ENCODE assay signal across 19 cellular contexts in the genomic region with DNA sequence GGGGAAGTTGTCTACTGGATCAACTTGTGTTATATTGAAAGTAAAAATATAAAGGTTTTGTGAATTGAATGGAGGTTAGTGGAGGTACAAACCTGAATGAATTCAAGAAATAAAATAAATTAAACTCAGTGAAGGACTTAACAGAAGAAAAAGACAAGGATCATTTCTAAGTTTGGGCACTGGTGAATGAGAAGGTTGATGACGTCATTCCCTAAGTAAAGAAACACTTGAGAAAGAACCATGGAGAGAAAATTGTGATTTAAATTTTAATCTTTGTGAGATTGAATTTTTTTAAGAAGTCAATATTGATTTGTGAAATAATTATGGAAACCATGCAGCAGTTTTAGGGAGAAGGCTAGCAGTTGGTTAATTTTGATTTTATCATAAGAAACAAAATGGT.
DNase-seq lines count a peak whose midpoint lies in the region; ATAC-seq, FAIRE-seq and TF ChIP-seq lines count a peak whose summit lies in the region.
"Had no signal": no experiment of that assay in that cellular context is flagged by ENCODE, and none has a peak within 500 bp of the region (broad histone marks: within the 10 kb centered on the region; RNA-seq: fewer than 3 reads in every experiment).

No MANE protein-coding gene starts in this region.

- no peak for TF ChIP-seq CTCF in A549 (IDR thresholded peaks at IDR 0.05)
- TF ChIP-seq CTCF in GM23338 (conservative IDR thresholded peaks at IDR 0.05; ENCODE audit: low read depth in 2 of 2), result no peak
- no peak for TF ChIP-seq CTCF in GM12878 (IDR thresholded peaks at IDR 0.05 in 2 of 3, conservative IDR thresholded peaks at IDR 0.05 in 1 of 3; ENCODE audit: control insufficient read depth in 2 of 3, extremely low read depth in 1 of 3, insufficient read depth in 1 of 3, low read depth in 3 of 3, low read length in 3 of 3)
- TF ChIP-seq CTCF in heart right ventricle (IDR thresholded peaks at IDR 0.05), result no peak

- TF ChIP-seq POLR2A in A549 (IDR thresholded peaks at IDR 0.05; ENCODE audit: low read length) (no peak), GM12878 (IDR thresholded peaks at IDR 0.05; ENCODE audit: low read depth, low read length) (no peak)

- H3K4me3 ChIP-seq in A549 (no peak overlapping the region), GM23338 (no peak overlapping the region), GM12878 (no peak overlapping the region), heart right ventricle (no peak overlapping the region)
- H3K4me3 ChIP-seq: BLaER1, HAP-1 had no signal

- no TSS peak for BruUV-seq in GM12878 (replicated peaks; lab: Mats Ljungman, UMichigan)

- no peak for TF ChIP-seq EP300 in A549 (IDR thresholded peaks at IDR 0.05)
- TF ChIP-seq EP300 in GM12878 (IDR thresholded peaks at IDR 0.05; ENCODE audit: borderline replicate concordance in 1 of 2, control insufficient read depth in 1 of 2, low read depth in 2 of 2, low read length in 2 of 2), result no peak

- H3K9me3 ChIP-seq in A549, result no peaks in the 10 kb centered on the region
- no peaks in the 10 kb centered on the region for H3K9me3 ChIP-seq in GM12878 (replicated peaks; ENCODE audit: control insufficient read depth, insufficient read depth, low read length)
- peaks cover 0 to 5% (median 0%) of the 10 kb centered on the region in 11 donors for H3K9me3 ChIP-seq in heart right ventricle
- H3K9me3 ChIP-seq: BLaER1, Caco-2, HAP-1 had no signal

- DNase-seq in A549 (ENCODE audit: low read depth in 1 of 2, low spot score in 1 of 2), result no peak
- DNase-seq in GM23338 (ENCODE audit: low spot score), result no peak
- no peak for DNase-seq in GM12878 (ENCODE audit: low read depth, low spot score)
- no peak for DNase-seq in heart right ventricle
- no peak for DNase-seq in NCI-H2227 (lab: John Stamatoyannopoulos, UW; ENCODE audit: unreplicated experiment)
- DNase-seq: Caco-2; CD4-positive, CD25-positive, alpha-beta regulatory T cell; CD8-positive, alpha-beta T cell; DMS153; DND-41; GOT3 had no signal

- WGBS in A549 (ENCODE audit: missing lambda C conversion rate), result 2% methylated on average over 1 of the region's 1 CpG
- WGBS in GM12878 (ENCODE audit: insufficient coverage, insufficient replicate concordance, low lambda C conversion rate, missing lambda C conversion rate), result 31% methylated on average over 1 of the region's 1 CpG
- WGBS in heart right ventricle, 2 donors, result 88% methylated on average over 1 of the region's 1 CpG

- H3K36me3 Mint-ChIP-seq in GM23338 (ENCODE audit: low read depth), result no peaks in the 10 kb centered on the region
- H3K36me3 Mint-ChIP-seq: CD4-positive, CD25-positive, alpha-beta regulatory T cell; CD8-positive, alpha-beta T cell had no signal

- H4K20me1 ChIP-seq in GM23338 (replicated peaks; ENCODE audit: insufficient read depth), result no peaks in the 10 kb centered on the region
- H4K20me1 ChIP-seq in GM12878 (ENCODE audit: control insufficient read depth, insufficient read depth), result no peaks in the 10 kb centered on the region
- H4K20me1 ChIP-seq: BLaER1 had no signal

- H3K4me1 Mint-ChIP-seq in GM23338, result no peaks in the 10 kb centered on the region; the same call in 2 of the 3 replicates
- H3K4me1 Mint-ChIP-seq: B cell; CD4-positive, CD25-positive, alpha-beta regulatory T cell had no signal

- ATAC-seq in A549, result no peak
- no peak for ATAC-seq in GM23338
- ATAC-seq in GM12878, result no peak
- no peak for ATAC-seq in esophagus mucosa
- no peak for ATAC-seq in heart right ventricle
- ATAC-seq: CD8-positive, alpha-beta T cell had no signal

- no peaks in the 10 kb centered on the region for H3F3A ChIP-seq in GM23338 (replicated peaks; ENCODE audit: low read depth)

- RAD21 ChIA-PET in GM12878 (lab: Charles Lee; ENCODE audit: unreplicated experiment), result no interaction called here

- intact Hi-C loops in GM12878 (cut with micrococcal nuclease; ENCODE audit: unreplicated experiment) (no loop called here), heart right ventricle (cut with DNase I) (no loop called here)

- no peaks in the 10 kb centered on the region; the same call in 1 of the 3 replicates for H3K9me3 Mint-ChIP-seq in GM23338

- SMC1A ChIA-PET in GM12878 (lab: Charles Lee; ENCODE audit: uncharacterized antibody, unreplicated experiment), result no interaction called here

- no peak overlapping the region for H3K9ac ChIP-seq in GM12878 (ENCODE audit: control insufficient read depth, insufficient read depth, low read length)
- H3K9ac ChIP-seq: BLaER1 had no signal

- H3K27ac Mint-ChIP-seq in GM23338, result no peak overlapping the region; the same call in 1 of the 2 replicates
- H3K27ac Mint-ChIP-seq: B cell; CD4-positive, CD25-positive, alpha-beta regulatory T cell; CD8-positive, alpha-beta T cell had no signal

- H3K4me1 ChIP-seq in A549 (no peaks in the 10 kb centered on the region), GM23338 (ENCODE audit: insufficient read depth) (no peaks in the 10 kb centered on the region), GM12878 (ENCODE audit: control insufficient read depth, insufficient read depth, low read length) (no peaks in the 10 kb centered on the region), heart right ventricle (no peaks in the 10 kb centered on the region)
- H3K4me1 ChIP-seq: BLaER1, Caco-2, HAP-1 had no signal

- H3K27me3 Mint-ChIP-seq in GM23338 (ENCODE audit: insufficient read depth, low read depth, poor library complexity), result no peaks in the 10 kb centered on the region
- H3K27me3 Mint-ChIP-seq: B cell; CD4-positive, CD25-positive, alpha-beta regulatory T cell had no signal

- FAIRE-seq in A549 (lab: Jason Lieb, UNC) (no peak), GM12878 (lab: Jason Lieb, UNC) (no peak)
- FAIRE-seq: G401.6, GM18507, H54 had no signal

- peaks cover 4% of the 10 kb centered on the region; the same call in 1 of the 2 replicates for H3K9me2 ChIP-seq in GM23338 (ENCODE audit: insufficient read depth)

- H2AFZ ChIP-seq in GM23338, result peak overlapping the region; percentile 26; the same call in 1 of the 2 replicates
- no peak overlapping the region for H2AFZ ChIP-seq in GM12878 (ENCODE audit: control insufficient read depth, low read depth, low read length)

- H3K79me2 ChIP-seq in GM23338 (replicated peaks; ENCODE audit: insufficient read depth), result no peaks in the 10 kb centered on the region
- no peaks in the 10 kb centered on the region for H3K79me2 ChIP-seq in GM12878 (ENCODE audit: control insufficient read depth, insufficient read depth, low read length)

- no peaks in the 10 kb centered on the region for H3K27me3 ChIP-seq in GM23338 (ENCODE audit: insufficient read depth)
- no peaks in the 10 kb centered on the region for H3K27me3 ChIP-seq in GM12878 (replicated peaks in 1 of 2; ENCODE audit: control insufficient read depth in 2 of 2, insufficient read depth in 2 of 2, low read length in 1 of 2)
- no peaks in the 10 kb centered on the region for H3K27me3 ChIP-seq in heart right ventricle
- H3K27me3 ChIP-seq: BLaER1 had no signal

- in situ Hi-C loops in GM12878 (cut with MboI), result no loop called here

- H3K4me3 Mint-ChIP-seq in GM23338, result no peak overlapping the region
- H3K4me3 Mint-ChIP-seq: B cell; CD4-positive, CD25-positive, alpha-beta regulatory T cell; CD8-positive, alpha-beta T cell had no signal

- TF ChIP-seq RAD21 in A549 (conservative IDR thresholded peaks at IDR 0.05 in 1 of 2, IDR thresholded peaks at IDR 0.05 in 1 of 2) (no peak), GM12878 (IDR thresholded peaks at IDR 0.05; ENCODE audit: insufficient read depth, low read depth, low read length) (no peak)

- H3K36me3 ChIP-seq in GM23338 (ENCODE audit: insufficient read depth) (no peaks in the 10 kb centered on the region), GM12878 (ENCODE audit: control insufficient read depth in 2 of 2, insufficient read depth in 2 of 2, low read length in 1 of 2) (no peaks in the 10 kb centered on the region), heart right ventricle (no peaks in the 10 kb centered on the region)
- H3K36me3 ChIP-seq: BLaER1, HAP-1 had no signal

- CTCF ChIA-PET in A549 (lab: Yijun Ruan, JAX) (no interaction called here), GM12878 (lab: Yijun Ruan, JAX) (no interaction called here)

- POLR2A ChIA-PET in A549 (lab: Yijun Ruan, JAX), result no interaction called here
- POLR2A ChIA-PET in GM12878 (lab: Charles Lee), result no interaction called here

- no peak overlapping the region for H3K27ac ChIP-seq in A549
- H3K27ac ChIP-seq in GM23338 (ENCODE audit: low read depth), result no peak overlapping the region
- H3K27ac ChIP-seq in GM12878 (ENCODE audit: control insufficient read depth, insufficient read depth), result no peak overlapping the region
- no peak overlapping the region for H3K27ac ChIP-seq in heart right ventricle
- H3K27ac ChIP-seq: BLaER1, C4-2B had no signal

- H3K4me2 ChIP-seq in A549 (no peak overlapping the region), GM23338 (no peak overlapping the region), GM12878 (ENCODE audit: control insufficient read depth, insufficient read depth) (no peak overlapping the region)
- H3K4me2 ChIP-seq: BLaER1 had no signal

TF ChIP-seq in A549, 52 proteins besides CTCF, POLR2A, EP300 and RAD21:
- TF ChIP-seq SREBF2 (IDR thresholded peaks at IDR 0.05), result no peak
- no peak for TF ChIP-seq KDM5A (IDR thresholded peaks at IDR 0.05)
- TF ChIP-seq TFCP2L1 (CRISPR knock-in tag; IDR thresholded peaks at IDR 0.05), result no peak
- TF ChIP-seq FOSL2 (IDR thresholded peaks at IDR 0.05), result no peak
- TF ChIP-seq FOSL2 (CRISPR knock-in tag; IDR thresholded peaks at IDR 0.05), result peak; percentile 36; the same call in 1 of the 2 replicates

TF ChIP-seq in GM23338, 12 proteins besides CTCF, POLR2A, EP300 and RAD21 (continues in another document):
- TF ChIP-seq, protein P1, sequence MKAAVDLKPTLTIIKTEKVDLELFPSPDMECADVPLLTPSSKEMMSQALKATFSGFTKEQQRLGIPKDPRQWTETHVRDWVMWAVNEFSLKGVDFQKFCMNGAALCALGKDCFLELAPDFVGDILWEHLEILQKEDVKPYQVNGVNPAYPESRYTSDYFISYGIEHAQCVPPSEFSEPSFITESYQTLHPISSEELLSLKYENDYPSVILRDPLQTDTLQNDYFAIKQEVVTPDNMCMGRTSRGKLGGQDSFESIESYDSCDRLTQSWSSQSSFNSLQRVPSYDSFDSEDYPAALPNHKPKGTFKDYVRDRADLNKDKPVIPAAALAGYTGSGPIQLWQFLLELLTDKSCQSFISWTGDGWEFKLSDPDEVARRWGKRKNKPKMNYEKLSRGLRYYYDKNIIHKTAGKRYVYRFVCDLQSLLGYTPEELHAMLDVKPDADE (IDR thresholded peaks at IDR 0.05), result no peak
- no peak for TF ChIP-seq STAT1 (IDR thresholded peaks at IDR 0.05; ENCODE audit: unreplicated experiment)

TF ChIP-seq in GM12878, 131 proteins besides CTCF, POLR2A, EP300 and RAD21:
- TF ChIP-seq WRNIP1 (IDR thresholded peaks at IDR 0.05; ENCODE audit: borderline replicate concordance, low read depth, low read length) (no peak), ATF7 (IDR thresholded peaks at IDR 0.05; ENCODE audit: low read depth) (peak; percentile 50; the same call in 1 of the 2 replicates)
